In genomic region chr11:102611291-102611690, GRCh38 we compare ENCODE assay signal across 14 cellular contexts. TPM values are rescaled to one million over a fixed set of nuclear protein-coding genes. Genes with fewer than 3 reads are reported as not detected.
DNase-seq lines count a peak whose midpoint lies in the region; ATAC-seq and TF ChIP-seq lines count a peak whose summit lies in the region.
"Had no signal": no experiment of that assay in that cellular context is flagged by ENCODE, and none has a peak within 500 bp of the region (broad histone marks: within the 10 kb centered on the region; RNA-seq: fewer than 3 reads in every experiment).

No MANE protein-coding gene starts in this region.

- no peak overlapping the region for H3K4me3 Mint-ChIP-seq in CD4-positive, alpha-beta T cell
- H3K4me3 Mint-ChIP-seq: immature natural killer cell; naive thymus-derived CD4-positive, alpha-beta T cell; WTC11 had no signal

- no peaks in the 10 kb centered on the region for H3K4me1 Mint-ChIP-seq in CD4-positive, alpha-beta T cell (ENCODE audit: low read depth)
- H3K4me1 Mint-ChIP-seq: immature natural killer cell had no signal

- H3K36me3 Mint-ChIP-seq in CD4-positive, alpha-beta T cell (ENCODE audit: low read depth), result no peaks in the 10 kb centered on the region
- H3K36me3 Mint-ChIP-seq: immature natural killer cell; naive thymus-derived CD4-positive, alpha-beta T cell; WTC11 had no signal

- H3K27me3 Mint-ChIP-seq in CD4-positive, alpha-beta T cell, result no peaks in the 10 kb centered on the region

- CTCF ChIA-PET in GM10248 (lab: Yijun Ruan, JAX), result interaction anchor here (0.7 to 8.7 kb wide), 25 partner anchors 8 to 320 kb away, joined by 3 to 213 read pairs (median 8); partner anchors contain the start of gene MMP7
- CTCF ChIA-PET in CD4-positive, alpha-beta T cell (lab: Charles Lee), result no interaction called here

- H3K9me3 ChIP-seq in CD4-positive, alpha-beta T cell (ENCODE audit: control insufficient read depth, low read length), result no peaks in the 10 kb centered on the region

- TF ChIP-seq CTCF in GM10248 (IDR thresholded peaks at IDR 0.05; ENCODE audit: control extremely low read depth, extremely low read depth, low read depth, missing control alignments) (peak; percentile 14), lower leg skin (IDR thresholded peaks at IDR 0.05) (no peak)
- TF ChIP-seq CTCF in CD4-positive, alpha-beta T cell (IDR thresholded peaks at IDR 0.05), result no peak

- intact Hi-C loops in lower leg skin (cut with DNase I; ENCODE audit: low total_unique reads), result no loop called here
- intact Hi-C loops in CD4-positive, alpha-beta T cell (cut with DNase I, micrococcal nuclease), result loop anchor here in 1 of 2 experiments (2.0 to 5.0 kb wide), 4 partner anchors 114 to 322 kb away; no protein-coding TSS in a partner anchor

- no peak overlapping the region for H3K27ac Mint-ChIP-seq in CD4-positive, alpha-beta T cell
- H3K27ac Mint-ChIP-seq: immature natural killer cell; naive thymus-derived CD4-positive, alpha-beta T cell; WTC11 had no signal

- no peak for TF ChIP-seq POLR2A in lower leg skin (IDR thresholded peaks at IDR 0.05)

- H3K27me3 ChIP-seq in CD4-positive, alpha-beta T cell (ENCODE audit: control insufficient read depth, insufficient read depth, low read length), result no peaks in the 10 kb centered on the region

- WGBS in lower leg skin, 2 donors, result 76 to 82% methylated on average over 4 of the region's 4 CpGs

- H3K9me3 Mint-ChIP-seq in CD4-positive, alpha-beta T cell, result no peaks in the 10 kb centered on the region
- H3K9me3 Mint-ChIP-seq: immature natural killer cell; naive thymus-derived CD4-positive, alpha-beta T cell; WTC11 had no signal

- ATAC-seq in GM18907 (IDR thresholded peaks at IDR 0.05; ENCODE audit: unreplicated experiment) (peak; percentile 57), HG02610 (IDR thresholded peaks at IDR 0.05; ENCODE audit: unreplicated experiment) (peak; percentile 39), HG03565 (IDR thresholded peaks at IDR 0.05; ENCODE audit: unreplicated experiment) (peak; percentile 37)
- ATAC-seq in CD4-positive, alpha-beta T cell (ENCODE audit: poor library complexity), result no peak
- ATAC-seq: naive thymus-derived CD4-positive, alpha-beta T cell; WTC11 had no signal

- POLR2A ChIA-PET in GM10248 (lab: Yijun Ruan, JAX), result interaction anchor here (0.8 kb wide), 1 partner anchor 22 kb away, joined by 3 read pairs; no protein-coding TSS in a partner anchor
- POLR2A ChIA-PET in CD4-positive, alpha-beta T cell (lab: Charles Lee), result interaction anchor here (1.2 kb wide), 1 partner anchor 11 kb away, joined by 3 read pairs; no protein-coding TSS in a partner anchor

- DNase-seq in GM10248 (ENCODE audit: extremely low spot score) (peak; percentile 42), AML-193 (lab: John Stamatoyannopoulos, UW) (no peak), lower leg skin (ENCODE audit: low spot score in 2 of 2) (no peak), DMS53 treated with DMSO at 0.1 percent for 48 hours (lab: John Stamatoyannopoulos, UW; ENCODE audit: unreplicated experiment) (no peak)
- DNase-seq in CD4-positive, alpha-beta T cell, result no peak
- DNase-seq: activated effector memory CD4-positive, alpha-beta T cell treated with anti-CD3 and anti-CD28 coated beads, Interleukin-2, amount 50 U/mL, for 16 hours; cerebellar nuclear complex; immature natural killer cell; naive thymus-derived CD4-positive, alpha-beta T cell; NCI-H2171 had no signal

- no peak overlapping the region for H3K4me3 ChIP-seq in lower leg skin (ENCODE audit: low read depth, poor library complexity, severe bottlenecking)

- no peak overlapping the region for H3K27ac ChIP-seq in CD4-positive, alpha-beta T cell (ENCODE audit: low read depth, low read length)

RNA-seq across cellular contexts. Expression of gene MMP20, which starts 13.8 kb away (rescaled TPM):
- not detected for total RNA-seq in lower leg skin
- not detected for total RNA-seq in CD4-positive, alpha-beta T cell
- total RNA-seq: naive thymus-derived CD4-positive, alpha-beta T cell; WTC11 had no signal
